In the genomic region with DNA sequence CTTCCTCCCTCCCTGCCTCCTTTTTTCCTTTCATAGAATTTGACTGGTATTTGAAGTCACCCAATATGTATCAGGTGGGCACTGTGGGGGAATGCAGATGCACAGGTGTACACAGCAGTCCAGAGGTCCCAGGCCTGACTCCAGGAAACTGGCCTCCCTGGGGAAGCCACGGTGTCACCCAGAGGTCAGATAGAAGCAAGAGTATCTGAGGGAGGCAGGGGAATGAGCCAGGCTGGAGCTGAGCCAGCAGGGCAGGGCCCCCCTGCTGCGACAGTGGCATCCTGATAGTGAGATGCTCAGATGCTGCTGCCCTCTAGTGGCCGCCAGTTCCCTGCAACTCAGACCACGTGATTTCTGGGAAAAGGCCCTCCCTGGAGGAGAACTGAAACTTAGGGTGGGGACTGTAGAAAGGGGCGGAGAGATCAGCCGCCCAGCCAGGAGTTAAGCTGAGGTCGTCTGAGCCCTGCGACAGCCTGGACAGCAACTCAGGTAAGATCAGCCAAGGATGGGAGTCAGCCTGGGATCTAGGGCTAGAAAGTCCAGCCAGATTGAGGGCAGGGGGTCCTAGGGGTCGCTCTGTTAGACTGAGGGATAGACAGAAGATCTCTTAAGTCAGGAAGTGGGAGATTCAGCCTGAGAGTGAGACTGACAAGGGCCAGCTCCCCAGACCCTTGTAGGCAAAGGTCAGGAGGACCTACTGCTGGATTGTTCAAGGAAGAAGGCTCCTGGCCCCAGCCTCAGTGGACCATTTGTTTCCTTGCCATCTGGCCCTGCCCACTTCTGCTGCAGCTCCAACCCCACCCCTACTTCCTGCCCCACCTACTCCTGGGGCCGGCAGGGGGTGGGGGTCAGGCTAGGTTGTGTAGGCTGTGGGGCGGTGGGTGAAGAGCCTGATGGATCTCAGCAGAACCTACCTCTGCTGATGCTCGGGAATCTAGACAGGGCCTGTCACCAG, we compare ENCODE assay signal across 8 cellular contexts. TPM values are rescaled to one million over a fixed set of nuclear protein-coding genes. Genes with fewer than 3 reads are reported as not detected.
DNase-seq lines count a peak whose midpoint lies in the region; ATAC-seq and TF ChIP-seq lines count a peak whose summit lies in the region.

A gene with protein sequence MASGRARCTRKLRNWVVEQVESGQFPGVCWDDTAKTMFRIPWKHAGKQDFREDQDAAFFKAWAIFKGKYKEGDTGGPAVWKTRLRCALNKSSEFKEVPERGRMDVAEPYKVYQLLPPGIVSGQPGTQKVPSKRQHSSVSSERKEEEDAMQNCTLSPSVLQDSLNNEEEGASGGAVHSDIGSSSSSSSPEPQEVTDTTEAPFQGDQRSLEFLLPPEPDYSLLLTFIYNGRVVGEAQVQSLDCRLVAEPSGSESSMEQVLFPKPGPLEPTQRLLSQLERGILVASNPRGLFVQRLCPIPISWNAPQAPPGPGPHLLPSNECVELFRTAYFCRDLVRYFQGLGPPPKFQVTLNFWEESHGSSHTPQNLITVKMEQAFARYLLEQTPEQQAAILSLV (plus strand): TSS at position 416 of the 955 bp plus-strand sequence. CDS start 880 bp downstream, outside the sequence.

- H3K4me3 ChIP-seq in GM12864 (ENCODE audit: low read depth, low read length) (peak within 1 kb of the TSS; percentile 81), osteoblast (ENCODE audit: insufficient read depth, low read length) (peak within 1 kb of the TSS; percentile 82), thoracic aorta (peak within 1 kb of the TSS; percentile 90)

- H3K4me1 ChIP-seq in osteoblast (ENCODE audit: insufficient read depth, low read length) (peaks cover 11% of the 10 kb centered on the region), thoracic aorta (ENCODE audit: control insufficient read depth in 1 of 2, low read depth in 2 of 2) (peaks cover 15 to 38% of the 10 kb centered on the region in 2 donors)

- no peaks in the 10 kb centered on the region for H3K9me3 Mint-ChIP-seq in activated naive CD4-positive, alpha-beta T cell treated with anti-CD3 and anti-CD28 coated beads, Interleukin-2, amount 50 U/mL, for 72 hours

- H3K36me3 ChIP-seq in osteoblast (ENCODE audit: insufficient read depth, low read length) (peaks cover 74% of the 10 kb centered on the region), thoracic aorta (peaks cover 63% of the 10 kb centered on the region)

- H3K36me3 Mint-ChIP-seq in activated naive CD4-positive, alpha-beta T cell treated with anti-CD3 and anti-CD28 coated beads, Interleukin-2, amount 50 U/mL, for 72 hours = peaks cover 33 to 69% of the 10 kb centered on the region in 2 donors

- H4K20me1 ChIP-seq in osteoblast (ENCODE audit: insufficient read depth, low read length) = peaks cover 6% of the 10 kb centered on the region

- H3K9me3 ChIP-seq in osteoblast (ENCODE audit: low read depth, low read length) (no peaks in the 10 kb centered on the region), thoracic aorta (no peaks in the 10 kb centered on the region)

- peak within 1 kb of the TSS; percentile 42 for H2AFZ ChIP-seq in osteoblast (ENCODE audit: low read length)

- H3K27me3 ChIP-seq in osteoblast (ENCODE audit: insufficient read depth, low read length) = no peaks in the 10 kb centered on the region
- no peaks in the 10 kb centered on the region for H3K27me3 ChIP-seq in thoracic aorta (replicated peaks; ENCODE audit: insufficient read depth)

- ATAC-seq in HG02623 (IDR thresholded peaks at IDR 0.05; ENCODE audit: unreplicated experiment) (peak; percentile 72), thoracic aorta (ENCODE audit: insufficient number of reproducible peaks, low FRiP score, low read depth) (peak; percentile 90)
- peak; percentile 86 to 89 for ATAC-seq in activated naive CD4-positive, alpha-beta T cell treated with anti-CD3 and anti-CD28 coated beads, Interleukin-2, amount 50 U/mL, for 72 hours

- H3K27ac ChIP-seq in osteoblast (ENCODE audit: low read depth, low read length) (peak within 1 kb of the TSS; percentile 88), thoracic aorta (peak within 1 kb of the TSS; percentile 87 to 88)

- peaks cover 23% of the 10 kb centered on the region for H3K79me2 ChIP-seq in osteoblast (ENCODE audit: insufficient read depth, low read length)

- peak within 1 kb of the TSS; percentile 97 for H3K4me2 ChIP-seq in osteoblast (ENCODE audit: insufficient read depth, low read length)

- DNase-seq in GM12864 (ENCODE audit: low read depth) (peak; percentile 94), NCI-H1092 treated with DMSO at 0.1 percent for 48 hours (lab: John Stamatoyannopoulos, UW) (peak; percentile 89), SKM-1 (lab: John Stamatoyannopoulos, UW; ENCODE audit: unreplicated experiment) (peak; percentile 67), glomerular visceral epithelial cell (ENCODE audit: extremely low spot score) (peak; percentile 99), osteoblast (ENCODE audit: insufficient read length, low spot score, missing footprints) (peak; percentile 98), thoracic aorta (ENCODE audit: low spot score) (peak; percentile 93)
- DNase-seq in activated naive CD4-positive, alpha-beta T cell treated with anti-CD3 and anti-CD28 coated beads, Interleukin-2, amount 50 U/mL, for 72 hours (ENCODE audit: low spot score in 2 of 2) = peak; percentile 98 to 100

- TF ChIP-seq CTCF in GM12864 (IDR thresholded peaks at IDR 0.05; ENCODE audit: low read depth, low read length, missing control alignments) (peak; percentile 92), osteoblast (IDR thresholded peaks at IDR 0.05; ENCODE audit: extremely low read depth, low read depth, low read length) (peak; percentile 98), thoracic aorta (IDR thresholded peaks at IDR 0.05) (peak; percentile 93)

- H3K27ac Mint-ChIP-seq in activated naive CD4-positive, alpha-beta T cell treated with anti-CD3 and anti-CD28 coated beads, Interleukin-2, amount 50 U/mL, for 72 hours = peak within 1 kb of the TSS; percentile 100

RNA-seq across cellular contexts. Expression of the gene that starts here (rescaled TPM):
- total RNA-seq in activated naive CD4-positive, alpha-beta T cell treated with anti-CD3 and anti-CD28 coated beads, Interleukin-2, amount 50 U/mL, for 72 hours = 100 to 1,000 TPM; 183 to 227 TPM
- total RNA-seq in osteoblast (102 and 117 TPM in 2 replicates), thoracic aorta (10 to 100 TPM; 74.8 to 86.1 TPM)

Comparison
In these comparisons a context has a peak if more than half of its experiments do, and no peak if none do; other contexts are left out.
1. Peak in every context shown above with its lines: DNase-seq, ATAC-seq, H3K4me3 ChIP-seq and H3K27ac ChIP-seq.